Comparison of ENCODE assay signal across 23 cellular contexts in genomic region chr14:55781046-55781445, GRCh38.
DNase-seq lines count a peak whose midpoint lies in the region; ATAC-seq, FAIRE-seq and TF ChIP-seq lines count a peak whose summit lies in the region.
"Had no signal": no experiment of that assay in that cellular context is flagged by ENCODE, and none has a peak within 500 bp of the region (broad histone marks: within the 10 kb centered on the region; RNA-seq: fewer than 3 reads in every experiment).

No MANE protein-coding gene starts in this region.

- intact Hi-C loops in PC-3 (cut with micrococcal nuclease) = loop anchor here (2.0 kb wide), 1 partner anchor 28 kb away; no protein-coding TSS in a partner anchor

- no peak for DNase-seq in PC-3
- DNase-seq in astrocyte of the spinal cord (ENCODE audit: low read depth, low spot score) = peak; percentile 56
- no peak for DNase-seq in stimulated activated naive B cell treated with anti-CD40 and anti-IgM and Interleukin-4, amounts not matched to agents 10 μg/mL and 1 μg/mL and 100 μg/mL, for 72 hours
- no peak for DNase-seq in GM12891 (ENCODE audit: insufficient read length, low spot score)
- no peak for DNase-seq in activated T-cell treated with anti-CD3 and anti-CD28 coated beads, Interleukin-2, amount 50 U/mL, for 24 hours
- DNase-seq: activated CD4-positive, alpha-beta T cell treated with anti-CD3 and anti-CD28 coated beads for 48 hours; activated naive CD8-positive, alpha-beta T cell treated with anti-CD3 and anti-CD28 coated beads, Interleukin-2, amount 50 U/mL, for 24 hours; CD4-positive, alpha-beta T cell; effector memory CD8-positive, alpha-beta T cell; GF-D8; NCI-H1436; NCI-H526; nucleus accumbens; SHP77; stimulated activated CD8-positive, alpha-beta memory T cell treated with anti-CD3 and anti-CD28 coated beads, Interleukin-4, amount 100 ng/mL, for 48 hours; SW 1271 had no signal

- CTCF ChIA-PET in PC-3 (lab: Charles Lee) = no interaction called here

- no peaks in the 10 kb centered on the region for H3K36me3 Mint-ChIP-seq in stimulated activated naive B cell treated with anti-CD40 and anti-IgM and Interleukin-4, amounts not matched to agents 10 μg/mL and 1 μg/mL and 100 μg/mL, for 72 hours
- no peaks in the 10 kb centered on the region for H3K36me3 Mint-ChIP-seq in activated T-cell treated with anti-CD3 and anti-CD28 coated beads, Interleukin-2, amount 50 U/mL, for 24 hours (ENCODE audit: low read depth)

- no peak for ATAC-seq in PC-3
- ATAC-seq in gastroesophageal sphincter = no peak
- no peak for ATAC-seq in stimulated activated naive B cell treated with anti-CD40 and anti-IgM and Interleukin-4, amounts not matched to agents 10 μg/mL and 1 μg/mL and 100 μg/mL, for 72 hours (replicated peaks)
- no peak for ATAC-seq in HG02938 (IDR thresholded peaks at IDR 0.05; ENCODE audit: unreplicated experiment)
- ATAC-seq: activated naive CD8-positive, alpha-beta T cell treated with anti-CD3 and anti-CD28 coated beads, Interleukin-2, amount 50 U/mL, for 24 hours; effector memory CD8-positive, alpha-beta T cell; GM23338 had no signal

- no peak for TF ChIP-seq EP300 in gastroesophageal sphincter (IDR thresholded peaks at IDR 0.05)

- H3K4me3 Mint-ChIP-seq in stimulated activated naive B cell treated with anti-CD40 and anti-IgM and Interleukin-4, amounts not matched to agents 10 μg/mL and 1 μg/mL and 100 μg/mL, for 72 hours = no peak overlapping the region
- no peak overlapping the region for H3K4me3 Mint-ChIP-seq in activated T-cell treated with anti-CD3 and anti-CD28 coated beads, Interleukin-2, amount 50 U/mL, for 24 hours
- H3K4me3 Mint-ChIP-seq: activated naive CD8-positive, alpha-beta T cell treated with anti-CD3 and anti-CD28 coated beads, Interleukin-2, amount 50 U/mL, for 24 hours; CD4-positive, alpha-beta T cell; effector memory CD8-positive, alpha-beta T cell; GM23338 had no signal

- TF ChIP-seq CTCF in PC-3 (conservative IDR thresholded peaks at IDR 0.05; ENCODE audit: low read depth, low read length) (no peak), astrocyte of the spinal cord (IDR thresholded peaks at IDR 0.05; ENCODE audit: low read depth, low read length) (no peak), gastroesophageal sphincter (IDR thresholded peaks at IDR 0.05) (no peak)

- no peaks in the 10 kb centered on the region for H3K79me2 ChIP-seq in PC-3 (ENCODE audit: low read length)

- in situ Hi-C loops in astrocyte of the spinal cord (cut with HindIII; ENCODE audit: low sequenced_read_pairs) = no loop called here

- TF ChIP-seq POLR2A in gastroesophageal sphincter (IDR thresholded peaks at IDR 0.05) = no peak
- TF ChIP-seq POLR2A in GM12891 (IDR thresholded peaks at IDR 0.05; ENCODE audit: low read depth, low read length) = no peak

- POLR2A ChIA-PET in PC-3 (lab: Charles Lee; ENCODE audit: unreplicated experiment) = no interaction called here

- 79 to 87% methylated on average over 4 to 5 of the region's 5 CpGs for WGBS in gastroesophageal sphincter (ENCODE audit: low coverage in 1 of 2), 2 donors

- H3K36me3 ChIP-seq in PC-3 (ENCODE audit: low read depth, low read length) (no peaks in the 10 kb centered on the region), gastroesophageal sphincter (no peaks in the 10 kb centered on the region)
- H3K36me3 ChIP-seq: right atrium auricular region had no signal

- H3F3A ChIP-seq in PC-3 (ENCODE audit: low read length, unreplicated experiment) = no peaks in the 10 kb centered on the region

- no TSS peak for BruUV-seq in PC-3 (replicated peaks; lab: Mats Ljungman, UMichigan)

- H3K9me3 ChIP-seq in PC-3 (ENCODE audit: low read length) (no peaks in the 10 kb centered on the region), gastroesophageal sphincter (peaks cover 0 to 5% (median 0%) of the 10 kb centered on the region in 3 donors)
- H3K9me3 ChIP-seq: right atrium auricular region had no signal

- H3K9ac ChIP-seq in PC-3 (ENCODE audit: low read length) = no peak overlapping the region

- H3K27ac Mint-ChIP-seq in stimulated activated naive B cell treated with anti-CD40 and anti-IgM and Interleukin-4, amounts not matched to agents 10 μg/mL and 1 μg/mL and 100 μg/mL, for 72 hours = peak overlapping the region; percentile 42
- no peak overlapping the region for H3K27ac Mint-ChIP-seq in activated T-cell treated with anti-CD3 and anti-CD28 coated beads, Interleukin-2, amount 50 U/mL, for 24 hours
- H3K27ac Mint-ChIP-seq: activated naive CD8-positive, alpha-beta T cell treated with anti-CD3 and anti-CD28 coated beads, Interleukin-2, amount 50 U/mL, for 24 hours; activated T-helper 2 cell treated with anti-CD3 and anti-CD28 coated beads, Interferon-gamma antibody, Interleukin-2, Interleukin-4, amounts not matched to agents 10 μg/mL and 5 μg/mL and 100 μg/mL, durations not matched to agents 14 hours and 24 hours and 36 hours; CD4-positive, alpha-beta T cell; GM23338 had no signal

- no peak overlapping the region for H3K27ac ChIP-seq in PC-3 (ENCODE audit: low read length)
- H3K27ac ChIP-seq in gastroesophageal sphincter = peak overlapping the region in 3 of 4 donors; percentile 34 to 49 (median 37)
- H3K27ac ChIP-seq: HL-60 had no signal

- no peak overlapping the region for H3K4me3 ChIP-seq in PC-3 (ENCODE audit: low read length)
- H3K4me3 ChIP-seq in astrocyte of the spinal cord (ENCODE audit: low read depth, low read length) = no peak overlapping the region
- H3K4me3 ChIP-seq in gastroesophageal sphincter = no peak overlapping the region
- H3K4me3 ChIP-seq: GM23338, right atrium auricular region had no signal

- no peak overlapping the region for H2AFZ ChIP-seq in PC-3 (ENCODE audit: low read length)
- H2AFZ ChIP-seq: GM23338 had no signal

- no peaks in the 10 kb centered on the region for H3K9me2 ChIP-seq in PC-3 (replicated peaks; ENCODE audit: low read length)

- no peak for FAIRE-seq in GM12891 (lab: Jason Lieb, UNC)
- FAIRE-seq: TTC549 had no signal

- H3K9me3 Mint-ChIP-seq in stimulated activated naive B cell treated with anti-CD40 and anti-IgM and Interleukin-4, amounts not matched to agents 10 μg/mL and 1 μg/mL and 100 μg/mL, for 72 hours = no peaks in the 10 kb centered on the region
- no peaks in the 10 kb centered on the region for H3K9me3 Mint-ChIP-seq in activated T-cell treated with anti-CD3 and anti-CD28 coated beads, Interleukin-2, amount 50 U/mL, for 24 hours
- H3K9me3 Mint-ChIP-seq: activated naive CD8-positive, alpha-beta T cell treated with anti-CD3 and anti-CD28 coated beads, Interleukin-2, amount 50 U/mL, for 24 hours; activated T-helper 2 cell treated with anti-CD3 and anti-CD28 coated beads, Interferon-gamma antibody, Interleukin-2, Interleukin-4, amounts not matched to agents 10 μg/mL and 5 μg/mL and 100 μg/mL, durations not matched to agents 14 hours and 24 hours and 36 hours; CD4-positive, alpha-beta T cell; effector memory CD8-positive, alpha-beta T cell; GM23338 had no signal

- peaks cover 12% of the 10 kb centered on the region for H3K4me1 ChIP-seq in PC-3 (ENCODE audit: insufficient read depth, low read length)
- H3K4me1 ChIP-seq in gastroesophageal sphincter = peaks cover 0 to 17% (median 0%) of the 10 kb centered on the region in 3 donors

- H3K4me1 Mint-ChIP-seq in stimulated activated naive B cell treated with anti-CD40 and anti-IgM and Interleukin-4, amounts not matched to agents 10 μg/mL and 1 μg/mL and 100 μg/mL, for 72 hours = peaks cover 2 to 9% of the 10 kb centered on the region in 2 donors
- no peaks in the 10 kb centered on the region for H3K4me1 Mint-ChIP-seq in activated T-cell treated with anti-CD3 and anti-CD28 coated beads, Interleukin-2, amount 50 U/mL, for 24 hours (ENCODE audit: low read depth)
- H3K4me1 Mint-ChIP-seq: activated naive CD8-positive, alpha-beta T cell treated with anti-CD3 and anti-CD28 coated beads, Interleukin-2, amount 50 U/mL, for 24 hours; GM23338 had no signal

- H3K27me3 ChIP-seq in PC-3 (ENCODE audit: low read length) (no peaks in the 10 kb centered on the region), gastroesophageal sphincter (no peaks in the 10 kb centered on the region)
- H3K27me3 ChIP-seq: right atrium auricular region had no signal

- H3K27me3 Mint-ChIP-seq in stimulated activated naive B cell treated with anti-CD40 and anti-IgM and Interleukin-4, amounts not matched to agents 10 μg/mL and 1 μg/mL and 100 μg/mL, for 72 hours = peaks cover 4 to 6% of the 10 kb centered on the region in 2 donors
- no peaks in the 10 kb centered on the region for H3K27me3 Mint-ChIP-seq in activated T-cell treated with anti-CD3 and anti-CD28 coated beads, Interleukin-2, amount 50 U/mL, for 24 hours
- H3K27me3 Mint-ChIP-seq: CD4-positive, alpha-beta T cell had no signal

- no peaks in the 10 kb centered on the region for H4K20me1 ChIP-seq in PC-3 (ENCODE audit: low read length)

- 0 out of 2 replicates have a peak overlapping the region, but pooled peaks have one; percentile 4 for H3K4me2 ChIP-seq in PC-3 (ENCODE audit: low read length)
- H3K4me2 ChIP-seq: GM23338 had no signal

TF ChIP-seq in GM12891, 5 proteins besides CTCF, POLR2A, EP300 and RAD21:
- TF ChIP-seq POU2F2 (IDR thresholded peaks at IDR 0.05; ENCODE audit: low read depth, low read length) = no peak
- TF ChIP-seq POLR2AphosphoS5 (IDR thresholded peaks at IDR 0.05; ENCODE audit: low read depth, low read length) = no peak
- no peak for TF ChIP-seq SPI1 (IDR thresholded peaks at IDR 0.05; ENCODE audit: low read depth, low read length)
- TF ChIP-seq PAX5 (IDR thresholded peaks at IDR 0.05; ENCODE audit: insufficient read depth, low read length, severe bottlenecking) = no peak
- TF ChIP-seq TAF1 (IDR thresholded peaks at IDR 0.05; ENCODE audit: low read depth, low read length) = no peak
